19 cellular contexts compared by ENCODE assay signal in the genomic region with DNA sequence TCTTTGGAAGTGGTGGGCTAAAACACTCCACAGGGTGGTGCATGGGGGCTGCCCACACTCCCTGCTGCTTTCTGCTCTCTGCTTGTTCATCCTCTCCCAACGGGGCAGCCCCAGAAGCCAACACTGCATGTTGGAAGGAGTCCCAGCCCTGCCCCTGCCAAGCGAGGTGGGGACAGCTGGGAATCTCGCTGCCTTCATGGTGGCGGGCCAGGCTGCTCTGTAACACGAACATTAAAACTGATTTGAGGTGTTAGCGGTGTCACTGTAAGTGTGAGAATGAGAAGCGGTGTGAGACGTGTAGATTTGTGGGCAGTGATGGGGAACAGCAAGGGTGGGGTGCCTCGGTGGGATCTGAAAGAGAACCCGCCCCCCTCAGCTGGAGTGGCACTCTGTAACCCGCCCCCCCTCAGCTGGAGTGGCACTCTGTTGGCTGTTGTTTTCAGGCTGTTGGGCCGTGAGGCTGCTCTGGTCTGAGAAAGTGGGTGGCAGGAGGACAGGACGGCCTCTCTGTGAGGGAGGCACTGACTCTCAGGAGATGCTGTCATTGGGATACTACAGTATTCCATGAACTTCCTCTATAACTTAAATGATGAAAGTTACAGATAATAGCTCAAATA.
DNase-seq lines count a peak whose midpoint lies in the region; ATAC-seq, FAIRE-seq and TF ChIP-seq lines count a peak whose summit lies in the region.
"Had no signal": no experiment of that assay in that cellular context is flagged by ENCODE, and none has a peak within 500 bp of the region (broad histone marks: within the 10 kb centered on the region; RNA-seq: fewer than 3 reads in every experiment).

No MANE protein-coding gene starts in this region.

- TF ChIP-seq CTCF in BE2C (IDR thresholded peaks at IDR 0.05; ENCODE audit: low read depth, low read length), result no peak
- no peak for TF ChIP-seq CTCF in HEK293 (tag by site-specific recombination; IDR thresholded peaks at IDR 0.05)
- TF ChIP-seq CTCF in pancreas (IDR thresholded peaks at IDR 0.05), result no peak

- no peak overlapping the region for H3K4me3 ChIP-seq in BE2C (ENCODE audit: low read depth, low read length)
- H3K4me3 ChIP-seq in HEK293 (ENCODE audit: low read depth, low read length), result no peak overlapping the region
- H3K4me3 ChIP-seq in pancreas, result no peak overlapping the region
- H3K4me3 ChIP-seq: colonic mucosa, gastroesophageal sphincter had no signal

- H3K27ac Mint-ChIP-seq in T-helper 2 cell treated with Interferon-gamma antibody and Interleukin-4, amounts not matched to agents 5 μg/mL and 100 μg/mL, for 36 hours, result no peak overlapping the region
- H3K27ac Mint-ChIP-seq: activated CD8-positive, alpha-beta T cell treated with anti-CD3 and anti-CD28 coated beads, Interleukin-2, amount 10 ng/mL, durations not matched to agents 7 days and 5 days; activated T-helper 2 cell treated with anti-CD3 and anti-CD28 coated beads, Interferon-gamma antibody, Interleukin-2, Interleukin-4, amounts not matched to agents 10 μg/mL and 5 μg/mL and 100 μg/mL, durations not matched to agents 14 hours and 24 hours and 36 hours; memory B cell had no signal

- H3K27me3 Mint-ChIP-seq in T-helper 2 cell treated with Interferon-gamma antibody and Interleukin-4, amounts not matched to agents 5 μg/mL and 100 μg/mL, for 36 hours (ENCODE audit: low read depth), result no peaks in the 10 kb centered on the region

- H3K9me3 Mint-ChIP-seq in T-helper 2 cell treated with Interferon-gamma antibody and Interleukin-4, amounts not matched to agents 5 μg/mL and 100 μg/mL, for 36 hours, result no peaks in the 10 kb centered on the region
- H3K9me3 Mint-ChIP-seq: activated T-helper 2 cell treated with anti-CD3 and anti-CD28 coated beads, Interferon-gamma antibody, Interleukin-2, Interleukin-4, amounts not matched to agents 10 μg/mL and 5 μg/mL and 100 μg/mL, durations not matched to agents 14 hours and 24 hours and 36 hours; H9; memory B cell had no signal

- no peaks in the 10 kb centered on the region for H3K36me3 Mint-ChIP-seq in T-helper 2 cell treated with Interferon-gamma antibody and Interleukin-4, amounts not matched to agents 5 μg/mL and 100 μg/mL, for 36 hours (ENCODE audit: low read depth)
- H3K36me3 Mint-ChIP-seq: memory B cell had no signal

- FAIRE-seq in pancreas (lab: Jason Lieb, UNC), result no peak
- FAIRE-seq: D721Med had no signal

- WGBS in pancreas, 2 donors, result 60 to 64% methylated on average over 12 to 13 of the region's 13 CpGs

- intact Hi-C loops in pancreas (cut with DNase I), result no loop called here

- no peaks in the 10 kb centered on the region for H3K9me3 ChIP-seq in BE2C
- H3K9me3 ChIP-seq in HEK293 (ENCODE audit: control insufficient read depth, insufficient read depth, low read depth, low read length), result no peaks in the 10 kb centered on the region
- no peaks in the 10 kb centered on the region for H3K9me3 ChIP-seq in pancreas
- H3K9me3 ChIP-seq: colonic mucosa, gastroesophageal sphincter had no signal

- CTCF ChIA-PET in HEK293 (lab: Yijun Ruan, JAX), result no interaction called here

- H3K27me3 ChIP-seq in BE2C (no peaks in the 10 kb centered on the region), pancreas (no peaks in the 10 kb centered on the region)
- H3K27me3 ChIP-seq: colonic mucosa, gastroesophageal sphincter had no signal

- H3K4me1 ChIP-seq in BE2C (peaks cover 41% of the 10 kb centered on the region), HEK293 (ENCODE audit: control insufficient read depth, insufficient read depth, low read length) (no peaks in the 10 kb centered on the region), pancreas (no peaks in the 10 kb centered on the region)
- H3K4me1 ChIP-seq: colonic mucosa had no signal

- H3K36me3 ChIP-seq in BE2C (no peaks in the 10 kb centered on the region), HEK293 (ENCODE audit: control insufficient read depth in 2 of 2, insufficient read depth in 1 of 2, low read length in 2 of 2) (no peaks in the 10 kb centered on the region), pancreas (no peaks in the 10 kb centered on the region)
- H3K36me3 ChIP-seq: colonic mucosa, gastroesophageal sphincter had no signal

- H3K4me3 Mint-ChIP-seq in T-helper 2 cell treated with Interferon-gamma antibody and Interleukin-4, amounts not matched to agents 5 μg/mL and 100 μg/mL, for 36 hours, result no peak overlapping the region
- H3K4me3 Mint-ChIP-seq: activated CD8-positive, alpha-beta T cell treated with anti-CD3 and anti-CD28 coated beads, Interleukin-2, amount 10 ng/mL, durations not matched to agents 7 days and 5 days; H9; memory B cell had no signal

- H3K4me1 Mint-ChIP-seq in T-helper 2 cell treated with Interferon-gamma antibody and Interleukin-4, amounts not matched to agents 5 μg/mL and 100 μg/mL, for 36 hours (ENCODE audit: low read depth), result peaks cover 8% of the 10 kb centered on the region
- H3K4me1 Mint-ChIP-seq: memory B cell had no signal

- no peak for ATAC-seq in pancreas
- no peak for ATAC-seq in HG03342 (IDR thresholded peaks at IDR 0.05; ENCODE audit: unreplicated experiment)
- ATAC-seq: activated CD8-positive, alpha-beta T cell treated with anti-CD3 and anti-CD28 coated beads, Interleukin-2, amount 10 ng/mL, durations not matched to agents 7 days and 5 days; gastroesophageal sphincter; Panc1 had no signal

- H3K27ac ChIP-seq in HEK293 (ENCODE audit: extremely low read depth, low read depth, low read length) (no peak overlapping the region), pancreas (no peak overlapping the region)
- H3K27ac ChIP-seq: colonic mucosa, gastroesophageal sphincter had no signal

- POLR2A ChIA-PET in HEK293 (lab: Yijun Ruan, JAX), result interaction anchor here (0.7 kb wide), 1 partner anchor 12 kb away, joined by 3 read pairs; no protein-coding TSS in a partner anchor

- DNase-seq in BE2C, result peak; percentile 53
- DNase-seq in cerebellum (ENCODE audit: low spot score), result peak; percentile 37
- DNase-seq in myocyte (ENCODE audit: low read depth), result peak; percentile 91
- no peak for DNase-seq in pancreas
- no peak for DNase-seq in AG08396 (ENCODE audit: low spot score)
- DNase-seq in T-helper 2 cell treated with Interferon-gamma antibody and Interleukin-4, amounts not matched to agents 5 μg/mL and 100 μg/mL, for 36 hours (ENCODE audit: low spot score), result no peak
- DNase-seq: activated CD8-positive, alpha-beta T cell treated with anti-CD3 and anti-CD28 coated beads, Interleukin-2, amount 10 ng/mL, durations not matched to agents 7 days and 5 days; colonic mucosa; H9; NCI-H1694 treated with DMSO at 0.1 percent for 48 hours; NCI-H748 treated with DMSO at 0.1 percent for 48 hours; stimulated activated CD4-positive, alpha-beta T cell treated with anti-CD3 and anti-CD28 coated beads, Interleukin-4, amount 100 ng/mL, for 4 hours had no signal

TF ChIP-seq in HEK293, 187 proteins besides CTCF, POLR2A, EP300 and RAD21:
- TF ChIP-seq ZNF302 (tag by site-specific recombination; IDR thresholded peaks at IDR 0.05; ENCODE audit: low read depth), result no peak
- TF ChIP-seq, protein P1, sequence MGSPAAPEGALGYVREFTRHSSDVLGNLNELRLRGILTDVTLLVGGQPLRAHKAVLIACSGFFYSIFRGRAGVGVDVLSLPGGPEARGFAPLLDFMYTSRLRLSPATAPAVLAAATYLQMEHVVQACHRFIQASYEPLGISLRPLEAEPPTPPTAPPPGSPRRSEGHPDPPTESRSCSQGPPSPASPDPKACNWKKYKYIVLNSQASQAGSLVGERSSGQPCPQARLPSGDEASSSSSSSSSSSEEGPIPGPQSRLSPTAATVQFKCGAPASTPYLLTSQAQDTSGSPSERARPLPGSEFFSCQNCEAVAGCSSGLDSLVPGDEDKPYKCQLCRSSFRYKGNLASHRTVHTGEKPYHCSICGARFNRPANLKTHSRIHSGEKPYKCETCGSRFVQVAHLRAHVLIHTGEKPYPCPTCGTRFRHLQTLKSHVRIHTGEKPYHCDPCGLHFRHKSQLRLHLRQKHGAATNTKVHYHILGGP (tag by site-specific recombination; IDR thresholded peaks at IDR 0.05), result no peak
- peak; percentile 91 for TF ChIP-seq ZIC2 (tag by site-specific recombination; IDR thresholded peaks at IDR 0.05)
- TF ChIP-seq, protein P2, sequence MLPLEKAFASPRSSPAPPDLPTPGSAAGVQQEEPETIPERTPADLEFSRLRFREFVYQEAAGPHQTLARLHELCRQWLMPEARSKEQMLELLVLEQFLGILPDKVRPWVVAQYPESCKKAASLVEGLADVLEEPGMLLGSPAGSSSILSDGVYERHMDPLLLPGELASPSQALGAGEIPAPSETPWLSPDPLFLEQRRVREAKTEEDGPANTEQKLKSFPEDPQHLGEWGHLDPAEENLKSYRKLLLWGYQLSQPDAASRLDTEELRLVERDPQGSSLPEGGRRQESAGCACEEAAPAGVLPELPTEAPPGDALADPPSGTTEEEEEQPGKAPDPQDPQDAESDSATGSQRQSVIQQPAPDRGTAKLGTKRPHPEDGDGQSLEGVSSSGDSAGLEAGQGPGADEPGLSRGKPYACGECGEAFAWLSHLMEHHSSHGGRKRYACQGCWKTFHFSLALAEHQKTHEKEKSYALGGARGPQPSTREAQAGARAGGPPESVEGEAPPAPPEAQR (tag by site-specific recombination; IDR thresholded peaks at IDR 0.05), result no peak
- no peak for TF ChIP-seq KLF10 (tag by site-specific recombination; IDR thresholded peaks at IDR 0.05)

Comparison
In these comparisons a context has a peak if more than half of its experiments do, and no peak if none do; other contexts are left out.
1. DNase-seq: peak in BE2C (single experiment), cerebellum (single experiment) and myocyte (single experiment); none in pancreas (0 of 6), AG08396 (single experiment) and T-helper 2 cell treated with Interferon-gamma antibody and Interleukin-4, amounts not matched to agents 5 μg/mL and 100 μg/mL, for 36 hours (single experiment).